ENCODE assay signal across 12 cellular contexts in the genomic region with DNA sequence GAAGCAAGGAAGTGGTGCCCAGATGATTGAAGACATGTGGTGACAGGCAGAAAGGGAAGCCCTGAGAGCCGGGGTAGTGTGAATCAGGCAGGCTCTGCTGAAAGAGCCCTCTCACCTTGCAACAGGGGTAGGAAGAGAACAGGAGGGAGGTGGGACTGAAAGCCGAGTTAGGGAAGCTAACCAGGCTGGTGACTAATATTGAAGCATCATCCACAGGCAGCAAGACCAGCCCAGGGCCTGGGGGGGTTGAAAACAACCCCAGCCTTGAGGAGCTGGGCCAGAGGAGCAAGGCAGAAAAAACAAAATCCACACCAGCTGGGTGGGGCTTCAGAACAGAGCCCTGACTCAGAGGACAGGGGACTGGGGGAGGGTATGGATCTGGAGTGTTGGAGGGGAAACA. TPM values are rescaled to one million over a fixed set of nuclear protein-coding genes. Genes with fewer than 3 reads are reported as not detected.
DNase-seq lines count a peak whose midpoint lies in the region; ATAC-seq and TF ChIP-seq lines count a peak whose summit lies in the region.
"Had no signal": no experiment of that assay in that cellular context is flagged by ENCODE, and none has a peak within 500 bp of the region (broad histone marks: within the 10 kb centered on the region; RNA-seq: fewer than 3 reads in every experiment).

No MANE protein-coding gene starts in this region.

- TF ChIP-seq CTCF in RWPE2 (IDR thresholded peaks at IDR 0.05; ENCODE audit: poor library complexity, severe bottlenecking) (no peak), BE2C (IDR thresholded peaks at IDR 0.05; ENCODE audit: low read depth, low read length) (no peak), ascending aorta (IDR thresholded peaks at IDR 0.05) (no peak)

- peak overlapping the region; percentile 61 for H2BK120ac ChIP-seq in trophoblast cell (ENCODE audit: insufficient read depth, low read length, poor library complexity)

- no peak overlapping the region for H4K12ac ChIP-seq in trophoblast cell (ENCODE audit: low read depth, low read length)

- no peak overlapping the region for H2BK12ac ChIP-seq in trophoblast cell (ENCODE audit: low read length)

- intact Hi-C loops in ascending aorta (cut with DNase I): no loop called here

- H3K36me3 ChIP-seq in RWPE2 (ENCODE audit: low read depth) (peaks cover 10% of the 10 kb centered on the region), trophoblast cell (ENCODE audit: control insufficient read depth in 1 of 2, insufficient read depth in 2 of 2, low read length in 2 of 2) (peaks cover 10 to 23% of the 10 kb centered on the region in 2 experiments), BE2C (no peaks in the 10 kb centered on the region), ascending aorta (no peaks in the 10 kb centered on the region)
- H3K36me3 ChIP-seq: uterus, WERI-Rb-1 had no signal

- peak overlapping the region; percentile 86 for H4K91ac ChIP-seq in trophoblast cell (ENCODE audit: low read depth, low read length)

- no peak overlapping the region for H4K8ac ChIP-seq in trophoblast cell (ENCODE audit: low read depth, low read length)

- H3K79me2 ChIP-seq in trophoblast cell (ENCODE audit: control insufficient read depth, insufficient read depth, low read length, poor library complexity): peaks cover 2% of the 10 kb centered on the region

- H3K9me3 ChIP-seq in RWPE2 (ENCODE audit: severe bottlenecking) (no peaks in the 10 kb centered on the region), trophoblast cell (ENCODE audit: insufficient read depth, low read depth, low read length) (no peaks in the 10 kb centered on the region), BE2C (no peaks in the 10 kb centered on the region), ascending aorta (no peaks in the 10 kb centered on the region)
- H3K9me3 ChIP-seq: uterus had no signal

- H3K27ac ChIP-seq in RWPE2 (ENCODE audit: poor library complexity, severe bottlenecking): peak overlapping the region; percentile 98
- H3K27ac ChIP-seq in epithelial cell of prostate: peak overlapping the region; percentile 99
- peak overlapping the region; percentile 92 for H3K27ac ChIP-seq in trophoblast cell (ENCODE audit: low read depth, low read length)
- no peak overlapping the region for H3K27ac ChIP-seq in ascending aorta
- H3K27ac ChIP-seq: uterus, WERI-Rb-1 had no signal

- H3K18ac ChIP-seq in trophoblast cell (ENCODE audit: low read length): no peak overlapping the region

- no peak overlapping the region for H3K9ac ChIP-seq in trophoblast cell (ENCODE audit: low read length)

- DNase-seq in Daoy (ENCODE audit: low read depth) (peak; percentile 84), RWPE2 (ENCODE audit: low spot score) (peak; percentile 92), epithelial cell of prostate (ENCODE audit: low read depth, low spot score) (peak; percentile 99), trophoblast cell (peak; percentile 87 to 91), BE2C (no peak), NCI-H510A treated with DMSO at 0.1 percent for 48 hours (lab: John Stamatoyannopoulos, UW) (no peak), NOMO-1 treated with dmso at 0.1 percent for 144 hours (lab: John Stamatoyannopoulos, UW; ENCODE audit: unreplicated experiment) (no peak), ascending aorta (ENCODE audit: low spot score in 2 of 2) (no peak)
- DNase-seq: stimulated activated CD4-positive, alpha-beta T cell treated with anti-CD3 and anti-CD28 coated beads, Interleukin-4, amount 100 ng/mL, for 4 hours; uterus; WERI-Rb-1 had no signal

- H3K27me3 ChIP-seq in RWPE2 (ENCODE audit: insufficient read depth, poor library complexity, severe bottlenecking): no peaks in the 10 kb centered on the region
- no peaks in the 10 kb centered on the region for H3K27me3 ChIP-seq in trophoblast cell (ENCODE audit: insufficient read depth, low read length)
- H3K27me3 ChIP-seq in BE2C: no peaks in the 10 kb centered on the region; the same call in 1 of the 2 replicates
- H3K27me3 ChIP-seq in ascending aorta: no peaks in the 10 kb centered on the region
- H3K27me3 ChIP-seq: uterus had no signal

- no peak overlapping the region for H3K14ac ChIP-seq in trophoblast cell (ENCODE audit: low read length)

- H3K4me3 ChIP-seq in RWPE2 (ENCODE audit: severe bottlenecking) (no peak overlapping the region), trophoblast cell (ENCODE audit: low read depth, low read length) (no peak overlapping the region), BE2C (ENCODE audit: low read depth, low read length) (no peak overlapping the region), ascending aorta (no peak overlapping the region)
- H3K4me3 ChIP-seq: uterus had no signal

- H3K79me1 ChIP-seq in trophoblast cell (ENCODE audit: low read length): peaks cover 15% of the 10 kb centered on the region

- peak; percentile 89 for ATAC-seq in RWPE2 (ENCODE audit: low read depth)

- no peak overlapping the region for H3K4me2 ChIP-seq in trophoblast cell (ENCODE audit: low read length)

- no CpG with 5 or more reads among the region's 2 CpGs for WGBS in trophoblast cell (ENCODE audit: extremely low coverage, insufficient coverage, insufficient read length)

- H3K4ac ChIP-seq in trophoblast cell (ENCODE audit: low read depth, low read length): no peak overlapping the region

- H2BK5ac ChIP-seq in trophoblast cell (ENCODE audit: low read depth, low read length, poor library complexity): peak overlapping the region; percentile 50

- no peak overlapping the region for H2AFZ ChIP-seq in trophoblast cell (ENCODE audit: insufficient read depth, low read length, poor library complexity)

- H3K23ac ChIP-seq in trophoblast cell (ENCODE audit: low read length): no peak overlapping the region

- H3K4me1 ChIP-seq in RWPE2 (ENCODE audit: insufficient read depth, poor library complexity, severe bottlenecking) (peaks cover 32% of the 10 kb centered on the region), trophoblast cell (ENCODE audit: control insufficient read depth in 1 of 2, insufficient read depth in 2 of 2, low read length in 2 of 2) (peaks cover 19 to 23% of the 10 kb centered on the region in 2 experiments), BE2C (no peaks in the 10 kb centered on the region), ascending aorta (no peaks in the 10 kb centered on the region)
- H3K4me1 ChIP-seq: uterus had no signal

- no peak overlapping the region for H2AK5ac ChIP-seq in trophoblast cell (ENCODE audit: low read length)

RNA-seq across cellular contexts. Expression of gene CRTAM, which starts 35.0 kb away (rescaled TPM):
- 0.06 and 0.27 TPM in 2 replicates for total RNA-seq in Daoy (2014; rRNA removed; shearing (Covaris generic))
- polyA plus RNA-seq in trophoblast cell (2013): 0.03 and 0.04 TPM in 2 replicates
- not detected for polyA plus RNA-seq in BE2C (2012; ENCODE audit: insufficient read depth, insufficient read length, low read depth)
- total RNA-seq in ascending aorta: not detected
- total RNA-seq: glomerular endothelial cell had no signal

Comparison
In these comparisons a context has a peak if more than half of its experiments do, and no peak if none do; other contexts are left out.
1. DNase-seq: peak in Daoy (single experiment), RWPE2 (single experiment), epithelial cell of prostate (single experiment) and trophoblast cell (2 of 2); none in BE2C (single experiment), NCI-H510A treated with DMSO at 0.1 percent for 48 hours (single experiment), NOMO-1 treated with dmso at 0.1 percent for 144 hours (single experiment) and ascending aorta (0 of 2).
2. H3K27ac ChIP-seq: peak in RWPE2 (single experiment), epithelial cell of prostate (single experiment) and trophoblast cell (single experiment); none in ascending aorta (0 of 2).